22 cellular contexts compared by ENCODE assay signal in the genomic region with DNA sequence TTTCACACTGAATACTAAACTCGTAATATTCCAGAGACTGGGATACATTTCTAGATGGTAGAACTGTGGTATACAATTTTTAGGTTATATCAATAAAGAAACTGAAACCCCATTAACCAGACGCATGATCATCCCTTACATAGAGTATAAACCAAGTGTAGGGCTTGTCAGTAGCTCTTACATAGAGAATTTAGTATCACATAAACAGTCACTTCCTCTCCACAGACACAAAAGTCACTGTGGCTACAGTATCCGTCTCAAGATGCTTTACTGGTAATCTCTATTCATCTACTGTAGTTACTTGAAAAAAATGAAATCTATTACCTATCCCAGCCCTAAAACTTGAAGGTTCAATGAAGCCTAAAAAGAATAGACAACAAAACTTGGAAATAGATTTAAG.
DNase-seq lines count a peak whose midpoint lies in the region; ATAC-seq and TF ChIP-seq lines count a peak whose summit lies in the region.
"Had no signal": no experiment of that assay in that cellular context is flagged by ENCODE, and none has a peak within 500 bp of the region (broad histone marks: within the 10 kb centered on the region; RNA-seq: fewer than 3 reads in every experiment).

No MANE protein-coding gene starts in this region.

- H3K4me1 ChIP-seq in mesenchymal stem cell (ENCODE audit: control insufficient read depth, insufficient read depth, low read depth, low read length) (no peaks in the 10 kb centered on the region), tibial nerve (no peaks in the 10 kb centered on the region)
- H3K4me1 ChIP-seq: A549; BLaER1 treated with 17β-estradiol and CSF1 and Interleukin-3, amounts not matched to agents 10 nM and 100 nM had no signal

- H3K4me3 ChIP-seq in mesenchymal stem cell (ENCODE audit: insufficient read depth in 1 of 2, low read depth in 1 of 2, low read length in 2 of 2) (no peak overlapping the region), tibial nerve (no peak overlapping the region)
- H3K4me3 ChIP-seq: A549; BLaER1 treated with 17β-estradiol and CSF1 and Interleukin-3, amounts not matched to agents 10 nM and 100 nM; GM12878 had no signal

- H3K36me3 ChIP-seq in mesenchymal stem cell (ENCODE audit: control insufficient read depth in 1 of 2, insufficient read depth in 2 of 2, low read depth in 1 of 2, low read length in 2 of 2) (no peaks in the 10 kb centered on the region), tibial nerve (no peaks in the 10 kb centered on the region)
- H3K36me3 ChIP-seq: BLaER1 treated with 17β-estradiol and CSF1 and Interleukin-3, amounts not matched to agents 10 nM and 100 nM had no signal

- TF ChIP-seq CTCF in tibial nerve (IDR thresholded peaks at IDR 0.05), result no peak

- H3K9me3 ChIP-seq in mesenchymal stem cell (ENCODE audit: control insufficient read depth, low read length) (no peaks in the 10 kb centered on the region), tibial nerve (no peaks in the 10 kb centered on the region)
- H3K9me3 ChIP-seq: A549, Caco-2 had no signal

- no peak overlapping the region for H2AFZ ChIP-seq in mesenchymal stem cell (ENCODE audit: low read depth, low read length)

- H3K27me3 ChIP-seq in mesenchymal stem cell (ENCODE audit: control insufficient read depth in 1 of 2, insufficient read depth in 1 of 2, low read length in 2 of 2) (no peaks in the 10 kb centered on the region), tibial nerve (no peaks in the 10 kb centered on the region)
- H3K27me3 ChIP-seq: BLaER1 treated with 17β-estradiol and CSF1 and Interleukin-3, amounts not matched to agents 10 nM and 100 nM had no signal

- no peak overlapping the region for H4K8ac ChIP-seq in mesenchymal stem cell (ENCODE audit: low read length)

- H3K27ac ChIP-seq in mesenchymal stem cell (ENCODE audit: low read length, poor library complexity, severe bottlenecking) (no peak overlapping the region), tibial nerve (no peak overlapping the region)
- H3K27ac ChIP-seq: 22Rv1; A549; BLaER1 treated with 17β-estradiol and CSF1 and Interleukin-3, amounts not matched to agents 10 nM and 100 nM; C4-2B had no signal

- no peak overlapping the region for H2BK120ac ChIP-seq in mesenchymal stem cell (ENCODE audit: low read depth, low read length)

- no peak overlapping the region for H2BK5ac ChIP-seq in mesenchymal stem cell (ENCODE audit: low read depth, low read length, poor library complexity, severe bottlenecking)

- 33% methylated on average over 1 of the region's 3 CpGs for WGBS in mesenchymal stem cell
- WGBS in tibial nerve, 2 donors, result 54 to 65% methylated on average over 3 of the region's 3 CpGs

- no peak overlapping the region for H2AK5ac ChIP-seq in mesenchymal stem cell (ENCODE audit: low read length, severe bottlenecking)

- peak; percentile 58 for ATAC-seq in GM19463 (IDR thresholded peaks at IDR 0.05; ENCODE audit: unreplicated experiment)
- ATAC-seq: A549; CD8-positive, alpha-beta T cell; GM12878 had no signal

- H3K4ac ChIP-seq in mesenchymal stem cell (ENCODE audit: low read depth in 1 of 2, low read length in 2 of 2), result no peak overlapping the region

- TF ChIP-seq EP300 in tibial nerve (IDR thresholded peaks at IDR 0.05), result no peak

- in situ Hi-C loops in SK-MEL-5 (cut with HindIII; ENCODE audit: low pct_unique_long_range_greater_than_20kb, low sequenced_read_pairs), result no loop called here

- peak; percentile 6 for DNase-seq in MV-4-11 (lab: John Stamatoyannopoulos, UW)
- DNase-seq in SK-MEL-5 (ENCODE audit: low read depth, low spot score), result peak; percentile 11
- DNase-seq in mesenchymal stem cell, result peak; percentile 3
- DNase-seq in activated naive CD4-positive, alpha-beta T cell treated with anti-CD3 and anti-CD28 coated beads, Interleukin-2, amount 50 U/mL, for 16 hours, result no peak
- DNase-seq in T-helper 9 cell, result no peak
- DNase-seq in tibial nerve (ENCODE audit: low spot score in 2 of 2), result no peak
- DNase-seq: AML-193; Caco-2; Calu3; CD4-positive, alpha-beta T cell; CD8-positive, alpha-beta T cell; DMS53; DMS79; DND-41; EL; GDM1 had no signal

- no peak for TF ChIP-seq POLR2A in tibial nerve (IDR thresholded peaks at IDR 0.05)

- H4K91ac ChIP-seq in mesenchymal stem cell (ENCODE audit: low read length), result no peak overlapping the region

- H3K23ac ChIP-seq in mesenchymal stem cell (ENCODE audit: low read length in 2 of 2), result no peak overlapping the region

- no peak overlapping the region for H3K4me2 ChIP-seq in mesenchymal stem cell (ENCODE audit: low read length, poor library complexity, severe bottlenecking)
- H3K4me2 ChIP-seq: A549; BLaER1 treated with 17β-estradiol and CSF1 and Interleukin-3, amounts not matched to agents 10 nM and 100 nM had no signal

- no peak overlapping the region for H2BK15ac ChIP-seq in mesenchymal stem cell (ENCODE audit: low read depth, poor library complexity, severe bottlenecking)

- H2BK12ac ChIP-seq in mesenchymal stem cell (ENCODE audit: low read length in 2 of 2), result no peak overlapping the region

- H3K9ac ChIP-seq in mesenchymal stem cell (ENCODE audit: low read length), result no peak overlapping the region
- H3K9ac ChIP-seq: BLaER1 treated with 17β-estradiol and CSF1 and Interleukin-3, amounts not matched to agents 10 nM and 100 nM had no signal

- no peak overlapping the region for H3K14ac ChIP-seq in mesenchymal stem cell (ENCODE audit: low read length in 2 of 2)

- H3K79me1 ChIP-seq in mesenchymal stem cell (replicated peaks; ENCODE audit: low read length, poor library complexity, severe bottlenecking), result no peaks in the 10 kb centered on the region

- no peak overlapping the region for H3K18ac ChIP-seq in mesenchymal stem cell (ENCODE audit: low read depth in 1 of 2, low read length in 2 of 2)

Comparison
In these comparisons a context has a peak if more than half of its experiments do, and no peak if none do; other contexts are left out.
1. DNase-seq: peak in MV-4-11 (single experiment), SK-MEL-5 (single experiment) and mesenchymal stem cell (single experiment); none in activated naive CD4-positive, alpha-beta T cell treated with anti-CD3 and anti-CD28 coated beads, Interleukin-2, amount 50 U/mL, for 16 hours (single experiment), T-helper 9 cell (single experiment) and tibial nerve (0 of 2).